In genomic region chr12:24595652-24596235, GRCh38 we compare ENCODE assay signal across 10 cellular contexts.
A peak's percentile ranks its signal among the peaks of the same experiment; 100 is the strongest.
DNase-seq lines count a peak whose midpoint lies in the region; ATAC-seq and TF ChIP-seq lines count a peak whose summit lies in the region.
"Had no signal": no experiment of that assay in that cellular context is flagged by ENCODE, and none has a peak within 500 bp of the region (broad histone marks: within the 10 kb centered on the region; RNA-seq: fewer than 3 reads in every experiment).

No MANE protein-coding gene starts in this region.

- peaks cover 8% of the 10 kb centered on the region; the same call in 1 of the 2 replicates for H3K4me1 ChIP-seq in MM.1S (ENCODE audit: low read length)

- H2AFZ ChIP-seq in MM.1S (ENCODE audit: low read length): no peak overlapping the region

- H3K79me2 ChIP-seq in MM.1S (ENCODE audit: low read length): no peaks in the 10 kb centered on the region

- no peak overlapping the region for H3K9ac ChIP-seq in MM.1S (ENCODE audit: low read length)

- H3K9me3 Mint-ChIP-seq in chondrocyte (ENCODE audit: low read depth): no peaks in the 10 kb centered on the region
- H3K9me3 Mint-ChIP-seq in neural crest cell: peaks cover 3% of the 10 kb centered on the region
- H3K9me3 Mint-ChIP-seq: activated T-helper 17 cell treated with anti-CD3 and anti-CD28 coated beads, Interleukin-2, amount 50 U/mL, for 72 hours had no signal

- peaks cover under 1% of the 10 kb centered on the region for H3K4me1 Mint-ChIP-seq in chondrocyte (ENCODE audit: low read depth)
- H3K4me1 Mint-ChIP-seq in neural crest cell: peaks cover 26% of the 10 kb centered on the region
- H3K4me1 Mint-ChIP-seq: activated T-helper 17 cell treated with anti-CD3 and anti-CD28 coated beads, Interleukin-2, amount 50 U/mL, for 72 hours had no signal

- ATAC-seq in GM18858 (IDR thresholded peaks at IDR 0.05; ENCODE audit: unreplicated experiment) (peak; percentile 41), HG02970 (IDR thresholded peaks at IDR 0.05; ENCODE audit: low FRiP score, unreplicated experiment) (no peak)
- no peak for ATAC-seq in activated CD4-positive, CD25-positive, alpha-beta regulatory T cell treated with anti-CD3 and anti-CD28 coated beads, Interleukin-2, amount 50 U/mL, for 24 hours
- ATAC-seq: activated T-helper 17 cell treated with anti-CD3 and anti-CD28 coated beads, Interleukin-2, amount 50 U/mL, for 72 hours had no signal

- no peaks in the 10 kb centered on the region for H3F3A ChIP-seq in MM.1S (ENCODE audit: insufficient read depth, low read length)

- H3K36me3 ChIP-seq in MM.1S (replicated peaks; ENCODE audit: insufficient read depth, low read length): no peaks in the 10 kb centered on the region

- H3K9me2 ChIP-seq in MM.1S (replicated peaks; ENCODE audit: insufficient read depth, low read length): no peaks in the 10 kb centered on the region

- H3K27ac ChIP-seq in MM.1S (ENCODE audit: low read length): no peak overlapping the region

- DNase-seq in MM.1S (no peak), chondrocyte (ENCODE audit: low spot score) (no peak), neural crest cell (ENCODE audit: low read depth, low spot score) (no peak), Ammon's horn (ENCODE audit: low spot score) (no peak), NCI-H446 treated with DMSO at 0.1 percent for 48 hours (lab: John Stamatoyannopoulos, UW) (no peak)
- DNase-seq: effector CD4-positive, alpha-beta T cell had no signal

- peak; percentile 18 for TF ChIP-seq CTCF in MM.1S (IDR thresholded peaks at IDR 0.05; ENCODE audit: low read length)
- peak; percentile 70 for TF ChIP-seq CTCF in chondrocyte (IDR thresholded peaks at IDR 0.05)
- TF ChIP-seq CTCF in neural crest cell (conservative IDR thresholded peaks at IDR 0.05): peak; percentile 73

- no peak overlapping the region for H3K27ac Mint-ChIP-seq in chondrocyte (ENCODE audit: unreplicated experiment)
- H3K27ac Mint-ChIP-seq in neural crest cell (ENCODE audit: unreplicated experiment): no peak overlapping the region
- H3K27ac Mint-ChIP-seq: activated T-helper 17 cell treated with anti-CD3 and anti-CD28 coated beads, Interleukin-2, amount 50 U/mL, for 72 hours had no signal

- H3K4me3 ChIP-seq in MM.1S (ENCODE audit: low read length): no peak overlapping the region

- H4K20me1 ChIP-seq in MM.1S (ENCODE audit: insufficient read depth, low read length): no peaks in the 10 kb centered on the region

- no peaks in the 10 kb centered on the region for H3K36me3 Mint-ChIP-seq in chondrocyte (ENCODE audit: low read depth)
- H3K36me3 Mint-ChIP-seq in neural crest cell (ENCODE audit: low read depth): no peaks in the 10 kb centered on the region

- H3K27me3 ChIP-seq in MM.1S (replicated peaks; ENCODE audit: insufficient read depth, low read length): no peaks in the 10 kb centered on the region

- H3K27me3 Mint-ChIP-seq in chondrocyte (ENCODE audit: low read depth) (no peaks in the 10 kb centered on the region), neural crest cell (ENCODE audit: low read depth) (no peaks in the 10 kb centered on the region)

- H3K9me3 ChIP-seq in MM.1S (replicated peaks; ENCODE audit: insufficient read depth, low read length): no peaks in the 10 kb centered on the region

- H3K4me3 Mint-ChIP-seq in chondrocyte (ENCODE audit: unreplicated experiment): no peak overlapping the region
- no peak overlapping the region for H3K4me3 Mint-ChIP-seq in neural crest cell
- H3K4me3 Mint-ChIP-seq: activated T-helper 17 cell treated with anti-CD3 and anti-CD28 coated beads, Interleukin-2, amount 50 U/mL, for 72 hours had no signal

- no peak overlapping the region for H3K4me2 ChIP-seq in MM.1S (ENCODE audit: low read depth, low read length)

Comparison
In these comparisons a context has a peak if more than half of its experiments do, and no peak if none do; other contexts are left out.
1. CTCF ChIP-seq: peak in every context shown above with its lines; median percentile 73 in neural crest cell; 70 in chondrocyte; 18 in MM.1S.